10 cellular contexts compared by ENCODE assay signal in the genomic region with DNA sequence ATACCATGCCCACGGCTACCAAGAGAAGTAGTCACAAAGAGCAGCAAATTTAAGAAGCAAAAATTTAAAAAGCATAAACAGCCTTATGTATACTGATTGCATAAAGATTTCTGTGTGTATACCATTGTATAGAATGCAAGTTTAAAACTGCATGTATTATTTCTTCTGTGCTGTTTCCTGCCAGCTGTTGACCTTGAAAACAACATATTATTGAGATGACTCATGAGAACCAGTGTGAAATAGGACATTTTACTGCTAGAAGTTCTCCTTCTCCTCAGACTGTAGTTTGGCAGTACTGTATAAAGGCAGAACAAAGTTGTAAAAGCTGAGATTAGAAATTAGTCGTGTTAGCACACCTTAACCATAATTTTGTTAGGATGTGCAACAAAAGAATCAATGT. TPM values are rescaled to one million over a fixed set of nuclear protein-coding genes. Genes with fewer than 3 reads are reported as not detected.
DNase-seq lines count a peak whose midpoint lies in the region; ATAC-seq and TF ChIP-seq lines count a peak whose summit lies in the region.
"Had no signal": no experiment of that assay in that cellular context is flagged by ENCODE, and none has a peak within 500 bp of the region (broad histone marks: within the 10 kb centered on the region; RNA-seq: fewer than 3 reads in every experiment).

No MANE protein-coding gene starts in this region.

- POLR2A ChIA-PET in WTC11 (lab: Charles Lee): no interaction called here

- H3K27ac Mint-ChIP-seq in HFFc6 (peak overlapping the region; percentile 71), WTC11 (no peak overlapping the region), type B pancreatic cell (peak overlapping the region; percentile 61), GM23338 (no peak overlapping the region)

- H3K27me3 ChIP-seq in GM23338 (ENCODE audit: insufficient read depth): no peaks in the 10 kb centered on the region

- TF ChIP-seq CTCF in HFFc6 (IDR thresholded peaks at IDR 0.05) (no peak), WTC11 (IDR thresholded peaks at IDR 0.05) (no peak), type B pancreatic cell (conservative IDR thresholded peaks at IDR 0.05) (no peak), GM23338 (conservative IDR thresholded peaks at IDR 0.05; ENCODE audit: low read depth in 2 of 2) (no peak)

- H4K20me1 ChIP-seq in GM23338 (replicated peaks; ENCODE audit: insufficient read depth): no peaks in the 10 kb centered on the region

- CTCF ChIA-PET in WTC11 (lab: Charles Lee): no interaction called here

- no peaks in the 10 kb centered on the region; the same call in 1 of the 2 replicates for H3K4me1 ChIP-seq in GM23338 (ENCODE audit: insufficient read depth)
- H3K4me1 ChIP-seq: parathyroid adenoma had no signal

- H3K36me3 Mint-ChIP-seq in HFFc6 (ENCODE audit: low read depth) (no peaks in the 10 kb centered on the region), WTC11 (no peaks in the 10 kb centered on the region), type B pancreatic cell (peaks cover 4% of the 10 kb centered on the region), GM23338 (ENCODE audit: low read depth) (no peaks in the 10 kb centered on the region)

- H3K9me3 Mint-ChIP-seq in HFFc6: no peaks in the 10 kb centered on the region
- H3K9me3 Mint-ChIP-seq in WTC11: peaks cover 6% of the 10 kb centered on the region
- no peaks in the 10 kb centered on the region for H3K9me3 Mint-ChIP-seq in type B pancreatic cell
- H3K9me3 Mint-ChIP-seq in GM23338: no peaks in the 10 kb centered on the region; the same call in 2 of the 3 replicates

- H3K27me3 Mint-ChIP-seq in HFFc6 (ENCODE audit: insufficient read depth) (peaks cover 4% of the 10 kb centered on the region; the same call in 1 of the 2 replicates), WTC11 (ENCODE audit: low read depth) (no peaks in the 10 kb centered on the region), type B pancreatic cell (no peaks in the 10 kb centered on the region), GM23338 (ENCODE audit: insufficient read depth, low read depth, poor library complexity) (no peaks in the 10 kb centered on the region)

- ATAC-seq in WTC11 (no peak), GM23338 (no peak)

- H3K27ac ChIP-seq in GM23338 (ENCODE audit: low read depth): no peak overlapping the region
- H3K27ac ChIP-seq: parathyroid adenoma had no signal

- H3K4me3 ChIP-seq in GM23338: no peak overlapping the region

- H3K9me2 ChIP-seq in GM23338 (ENCODE audit: insufficient read depth): no peaks in the 10 kb centered on the region

- no peaks in the 10 kb centered on the region for H3K36me3 ChIP-seq in GM23338 (ENCODE audit: insufficient read depth)

- H3K4me2 ChIP-seq in GM23338: no peak overlapping the region

- H3K4me3 Mint-ChIP-seq in HFFc6 (peak overlapping the region; percentile 57), WTC11 (no peak overlapping the region), type B pancreatic cell (peak overlapping the region; percentile 20), GM23338 (no peak overlapping the region)

- H3K79me2 ChIP-seq in GM23338 (replicated peaks; ENCODE audit: insufficient read depth): no peaks in the 10 kb centered on the region
- H3K79me2 ChIP-seq: parathyroid adenoma had no signal

- H2AFZ ChIP-seq in GM23338: no peak overlapping the region
- H2AFZ ChIP-seq: parathyroid adenoma had no signal

- no peaks in the 10 kb centered on the region for H3F3A ChIP-seq in GM23338 (replicated peaks; ENCODE audit: low read depth)

- H3K4me1 Mint-ChIP-seq in HFFc6 (ENCODE audit: low read depth): peaks cover 35% of the 10 kb centered on the region
- H3K4me1 Mint-ChIP-seq in WTC11: peaks cover 16% of the 10 kb centered on the region
- peaks cover 15% of the 10 kb centered on the region for H3K4me1 Mint-ChIP-seq in type B pancreatic cell (ENCODE audit: unreplicated experiment)
- peaks cover 11% of the 10 kb centered on the region; the same call in 2 of the 3 replicates for H3K4me1 Mint-ChIP-seq in GM23338

- DNase-seq in HFFc6 (peak; percentile 64), WTC11 (ENCODE audit: low spot score) (no peak), glomerular visceral epithelial cell (ENCODE audit: extremely low spot score) (peak; percentile 56), type B pancreatic cell (ENCODE audit: extremely low spot score, unreplicated experiment) (no peak), GM23338 (ENCODE audit: low spot score) (no peak), NCI-H1092 (lab: John Stamatoyannopoulos, UW) (no peak)
- DNase-seq in effector CD8-positive, alpha-beta T cell (lab: John Stamatoyannopoulos, UW): no peak
- DNase-seq: activated gamma-delta T cell treated with Interleukin-2 at 50 U/mL for 16 hours, hippocampal formation had no signal

TF ChIP-seq in WTC11, 78 proteins besides CTCF, POLR2A, EP300 and RAD21 (continues in another document):
- no peak for TF ChIP-seq ZNF121 (CRISPR knock-in tag; IDR thresholded peaks at IDR 0.05)
- TF ChIP-seq NR1H2 (CRISPR knock-in tag; IDR thresholded peaks at IDR 0.05): no peak
- TF ChIP-seq ESRRA (CRISPR knock-in tag; IDR thresholded peaks at IDR 0.05; ENCODE audit: borderline replicate concordance): no peak
- TF ChIP-seq, protein P1, sequence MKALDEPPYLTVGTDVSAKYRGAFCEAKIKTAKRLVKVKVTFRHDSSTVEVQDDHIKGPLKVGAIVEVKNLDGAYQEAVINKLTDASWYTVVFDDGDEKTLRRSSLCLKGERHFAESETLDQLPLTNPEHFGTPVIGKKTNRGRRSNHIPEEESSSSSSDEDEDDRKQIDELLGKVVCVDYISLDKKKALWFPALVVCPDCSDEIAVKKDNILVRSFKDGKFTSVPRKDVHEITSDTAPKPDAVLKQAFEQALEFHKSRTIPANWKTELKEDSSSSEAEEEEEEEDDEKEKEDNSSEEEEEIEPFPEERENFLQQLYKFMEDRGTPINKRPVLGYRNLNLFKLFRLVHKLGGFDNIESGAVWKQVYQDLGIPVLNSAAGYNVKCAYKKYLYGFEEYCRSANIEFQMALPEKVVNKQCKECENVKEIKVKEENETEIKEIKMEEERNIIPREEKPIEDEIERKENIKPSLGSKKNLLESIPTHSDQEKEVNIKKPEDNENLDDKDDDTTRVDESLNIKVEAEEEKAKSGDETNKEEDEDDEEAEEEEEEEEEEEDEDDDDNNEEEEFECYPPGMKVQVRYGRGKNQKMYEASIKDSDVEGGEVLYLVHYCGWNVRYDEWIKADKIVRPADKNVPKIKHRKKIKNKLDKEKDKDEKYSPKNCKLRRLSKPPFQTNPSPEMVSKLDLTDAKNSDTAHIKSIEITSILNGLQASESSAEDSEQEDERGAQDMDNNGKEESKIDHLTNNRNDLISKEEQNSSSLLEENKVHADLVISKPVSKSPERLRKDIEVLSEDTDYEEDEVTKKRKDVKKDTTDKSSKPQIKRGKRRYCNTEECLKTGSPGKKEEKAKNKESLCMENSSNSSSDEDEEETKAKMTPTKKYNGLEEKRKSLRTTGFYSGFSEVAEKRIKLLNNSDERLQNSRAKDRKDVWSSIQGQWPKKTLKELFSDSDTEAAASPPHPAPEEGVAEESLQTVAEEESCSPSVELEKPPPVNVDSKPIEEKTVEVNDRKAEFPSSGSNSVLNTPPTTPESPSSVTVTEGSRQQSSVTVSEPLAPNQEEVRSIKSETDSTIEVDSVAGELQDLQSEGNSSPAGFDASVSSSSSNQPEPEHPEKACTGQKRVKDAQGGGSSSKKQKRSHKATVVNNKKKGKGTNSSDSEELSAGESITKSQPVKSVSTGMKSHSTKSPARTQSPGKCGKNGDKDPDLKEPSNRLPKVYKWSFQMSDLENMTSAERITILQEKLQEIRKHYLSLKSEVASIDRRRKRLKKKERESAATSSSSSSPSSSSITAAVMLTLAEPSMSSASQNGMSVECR (CRISPR knock-in tag; IDR thresholded peaks at IDR 0.05; ENCODE audit: borderline replicate concordance): no peak

TF ChIP-seq in GM23338, 12 proteins besides CTCF, POLR2A, EP300 and RAD21:
- no peak for TF ChIP-seq STAT1 (IDR thresholded peaks at IDR 0.05; ENCODE audit: unreplicated experiment)
TF ChIP-seq in GM23338: peak in this region for 0.

RNA-seq across cellular contexts. Expression of a gene that starts 42.3 kb away (rescaled TPM):
- 10 to 100 TPM; 30.2 to 52.7 (median 49.0) TPM for total RNA-seq in HFFc6 (2021; fragmentation: NEBNext Ultra II Directional; extraction: Animal tissue kit (Norgen Biotek cat#: 25700))
- total RNA-seq in WTC11 (2021) (19.0 to 25.3 TPM (median 24.2 TPM) in 3 replicates), type B pancreatic cell (ENCODE audit: low replicate concordance) (30.9 and 39.8 TPM in 2 replicates)
- 46.1 and 52.1 TPM in 2 replicates for total RNA-seq in GM23338 (2014; rRNA removed; shearing (Covaris generic))
- 53.5 and 54.8 TPM in 2 replicates for polyA plus RNA-seq in GM23338 (2016; fragmentation: Nextera tagmentation; extraction: Ambion mirVana)

Comparison
In these comparisons a context has a peak if more than half of its experiments do, and no peak if none do; other contexts are left out.
1. DNase-seq: peak in HFFc6 (single experiment) and glomerular visceral epithelial cell (single experiment); none in WTC11 (single experiment), type B pancreatic cell (single experiment), effector CD8-positive, alpha-beta T cell (single experiment), GM23338 (single experiment) and NCI-H1092 (single experiment).
2. H3K27ac Mint-ChIP-seq: peak in HFFc6 (single experiment) and type B pancreatic cell (single experiment); none in WTC11 (single experiment) and GM23338 (single experiment).
3. H3K4me3 Mint-ChIP-seq: peak in HFFc6 (single experiment) and type B pancreatic cell (single experiment); none in WTC11 (single experiment) and GM23338 (single experiment).